ENCODE assay signal across 18 cellular contexts in the genomic region with DNA sequence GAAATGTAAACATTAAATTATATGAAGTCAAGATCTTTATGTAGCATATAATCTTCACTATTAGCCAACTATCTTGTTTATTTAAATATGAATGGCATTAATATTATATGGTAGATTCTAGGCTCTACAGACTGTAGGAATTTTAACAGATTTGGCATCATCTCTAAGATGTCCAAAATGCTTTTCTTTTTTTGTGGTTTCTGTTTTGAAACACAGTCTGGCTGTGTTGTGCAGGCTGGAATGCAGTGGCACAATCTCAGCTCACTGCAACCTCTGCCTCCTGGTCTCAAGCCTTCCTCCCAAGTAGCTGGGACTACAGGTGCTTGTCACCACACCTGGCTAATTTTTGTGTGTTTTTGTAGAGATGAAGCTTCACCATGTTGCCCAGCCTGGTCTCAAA.
"Had no signal": no experiment of that assay in that cellular context is flagged by ENCODE, and none has a peak within 500 bp of the region (broad histone marks: within the 10 kb centered on the region; RNA-seq: fewer than 3 reads in every experiment).

No MANE protein-coding gene starts in this region.

- H3K4me2 ChIP-seq: SK-N-SH had no signal

- H3K9ac ChIP-seq: SK-N-SH had no signal

- H3K27ac ChIP-seq: brain microvascular endothelial cell had no signal

- H3K27me3 ChIP-seq: brain microvascular endothelial cell, MG63 had no signal

- H3K4me3 ChIP-seq: MG63 had no signal

- DNase-seq: activated CD4-positive, alpha-beta T cell treated with anti-CD3 and anti-CD28 coated beads for 4 hours; activated CD8-positive, alpha-beta memory T cell treated with anti-CD3 and anti-CD28 coated beads, Interleukin-2, amount 50 U/mL, for 4 hours; activated CD8-positive, alpha-beta T cell treated with anti-CD3 and anti-CD28 coated beads for 36 hours; amygdala; brain microvascular endothelial cell; central memory CD4-positive, alpha-beta T cell; MG63; NCI-H1105; NCI-H1436; NCI-H1694 treated with DMSO at 0.1 percent for 48 hours; NCI-H2029 treated with DMSO at 0.1 percent for 48 hours; NCI-H510A treated with DMSO at 0.1 percent for 48 hours; NCI-H69; NK-92 treated with Interleukin-12 subunit alpha and Interleukin-12 subunit beta, amount 100 ng/mL, for 24 hours; OCI-M1; RPMI8226; SK-N-SH; T-helper 1 cell had no signal

- H3K36me3 ChIP-seq: brain microvascular endothelial cell, MG63 had no signal

- H3K9me3 ChIP-seq: MG63, SK-N-SH had no signal
